Comparison of ENCODE assay signal across 7 cellular contexts in the genomic region with DNA sequence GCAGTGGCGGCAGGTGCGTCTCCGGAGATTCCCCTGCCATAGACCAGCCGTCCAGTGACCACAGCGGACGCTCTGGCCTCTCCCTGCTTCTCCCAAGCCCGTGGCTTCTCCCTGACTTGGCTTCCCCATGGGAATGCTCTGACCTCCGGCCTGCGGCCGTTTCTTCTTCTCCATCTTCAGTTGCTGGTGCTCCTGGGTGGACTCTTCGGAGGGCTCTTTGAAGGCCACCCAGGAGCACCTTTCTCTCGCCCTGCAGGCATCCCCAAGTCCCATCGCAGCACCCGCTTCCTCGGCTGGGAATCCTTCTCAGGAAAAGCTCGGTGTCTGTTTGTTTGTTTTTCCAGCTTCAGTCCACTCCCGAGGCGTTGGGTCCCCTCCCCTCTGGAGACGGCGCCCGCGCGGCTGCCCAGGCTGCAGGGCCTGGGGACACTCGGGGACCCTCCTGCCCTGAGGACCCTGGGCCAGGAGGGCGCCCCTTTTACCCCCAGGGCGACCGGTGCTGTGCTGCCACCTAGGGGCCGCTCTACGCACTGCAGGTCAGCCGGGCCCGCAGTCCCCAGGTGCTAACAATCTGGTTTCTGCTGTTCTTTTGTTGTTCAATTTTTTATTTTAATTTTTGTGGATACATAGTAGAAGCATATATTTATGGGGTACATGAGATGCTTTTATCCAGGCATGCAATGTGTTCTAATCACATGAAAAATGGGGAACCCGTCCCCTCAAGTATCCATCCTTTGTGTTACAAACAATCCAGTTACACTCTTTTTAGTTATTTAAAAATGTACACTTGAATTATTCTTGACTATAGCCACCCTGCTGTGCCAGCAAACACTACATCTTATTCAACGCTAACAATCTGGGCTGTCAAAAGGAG.
DNase-seq lines count a peak whose midpoint lies in the region; ATAC-seq and TF ChIP-seq lines count a peak whose summit lies in the region.

No MANE protein-coding gene starts in this region.

- H3K27ac Mint-ChIP-seq in nephron progenitor cell: no peak overlapping the region

- H3K79me2 ChIP-seq in mammary epithelial cell (ENCODE audit: insufficient read depth, low read length): no peaks in the 10 kb centered on the region

- DNase-seq in GM12865 (ENCODE audit: low read depth): peak; percentile 11
- no peak for DNase-seq in mammary epithelial cell
- DNase-seq in nephron progenitor cell: peak; percentile 74
- DNase-seq in NCI-H2196 treated with DMSO at 0.1 percent for 48 hours (lab: John Stamatoyannopoulos, UW; ENCODE audit: unreplicated experiment): no peak
- no peak for DNase-seq in NCI-H1436 (lab: John Stamatoyannopoulos, UW)

- H4K20me1 ChIP-seq in mammary epithelial cell (ENCODE audit: insufficient read depth, low read length): no peaks in the 10 kb centered on the region

- no peak overlapping the region for H3K4me2 ChIP-seq in mammary epithelial cell (ENCODE audit: insufficient read depth, low read depth, low read length)

- TF ChIP-seq CTCF in GM12865 (IDR thresholded peaks at IDR 0.05; ENCODE audit: insufficient read depth, low read depth, low read length, missing control alignments) (peak; percentile 80), mammary epithelial cell (conservative IDR thresholded peaks at IDR 0.05 in 1 of 2, IDR thresholded peaks at IDR 0.05 in 1 of 2; ENCODE audit: extremely low read depth in 1 of 2, insufficient read depth in 1 of 2, low read depth in 1 of 2, low read length in 2 of 2) (peak; percentile 26 to 41), nephron progenitor cell (IDR thresholded peaks at IDR 0.05) (peak; percentile 96)

- 42% methylated on average over 24 of the region's 33 CpGs for WGBS in mammary epithelial cell (ENCODE audit: low coverage, missing lambda C conversion rate)

- H3K4me1 ChIP-seq in mammary epithelial cell (ENCODE audit: insufficient read depth, low read length): no peaks in the 10 kb centered on the region

- no TSS peak for BruUV-seq in mammary epithelial cell (replicated peaks; lab: Mats Ljungman, UMichigan)

- no peak overlapping the region for H3K4me3 Mint-ChIP-seq in nephron progenitor cell

- H3K4me1 Mint-ChIP-seq in nephron progenitor cell: peaks cover 4% of the 10 kb centered on the region

- H3K9ac ChIP-seq in mammary epithelial cell (ENCODE audit: insufficient read depth, low read length): no peak overlapping the region

- intact Hi-C loops in mammary epithelial cell (cut with micrococcal nuclease): no loop called here

- no peak overlapping the region for H3K4me3 ChIP-seq in GM12865 (ENCODE audit: low read depth, low read length)
- no peak overlapping the region for H3K4me3 ChIP-seq in mammary epithelial cell (replicated peaks in 1 of 3; ENCODE audit: insufficient read depth in 1 of 3, low read depth in 2 of 3, low read length in 3 of 3)

- H3K36me3 Mint-ChIP-seq in nephron progenitor cell (ENCODE audit: low read depth): no peaks in the 10 kb centered on the region

- in situ Hi-C loops in mammary epithelial cell (cut with MboI; ENCODE audit: low sequenced_read_pairs in 2 of 2): no loop called here

- CTCF ChIA-PET in mammary epithelial cell (lab: Charles Lee; ENCODE audit: low non-redundant PET): no interaction called here

- peaks cover 11% of the 10 kb centered on the region for H3K27me3 Mint-ChIP-seq in nephron progenitor cell (ENCODE audit: low read depth, poor library complexity)

- H3K36me3 ChIP-seq in mammary epithelial cell (ENCODE audit: insufficient read depth, low read length): no peaks in the 10 kb centered on the region

- peak; percentile 50 for ATAC-seq in HG02759 (IDR thresholded peaks at IDR 0.05; ENCODE audit: unreplicated experiment)
- ATAC-seq in GM18517 (IDR thresholded peaks at IDR 0.05; ENCODE audit: unreplicated experiment): no peak

- H3K27me3 ChIP-seq in mammary epithelial cell (ENCODE audit: insufficient read depth, low read length): no peaks in the 10 kb centered on the region

- no peaks in the 10 kb centered on the region for H3K9me3 Mint-ChIP-seq in nephron progenitor cell

- H3K9me3 ChIP-seq in mammary epithelial cell (replicated peaks; ENCODE audit: insufficient read depth, low read length): peaks cover 3% of the 10 kb centered on the region

- dilution Hi-C loops in mammary epithelial cell (cut with HindIII; ENCODE audit: low sequenced_read_pairs): no loop called here

- no peak overlapping the region for H3K27ac ChIP-seq in mammary epithelial cell (ENCODE audit: insufficient read depth, low read depth, low read length)

- H2AFZ ChIP-seq in mammary epithelial cell (ENCODE audit: low read depth, low read length): no peak overlapping the region

Comparison
In these comparisons a context has a peak if more than half of its experiments do, and no peak if none do; other contexts are left out.
1. DNase-seq: peak in GM12865 (single experiment) and nephron progenitor cell (single experiment); none in mammary epithelial cell (single experiment), NCI-H2196 treated with DMSO at 0.1 percent for 48 hours (single experiment) and NCI-H1436 (single experiment).
2. CTCF ChIP-seq: peak in every context shown above with its lines; median percentile 96 in nephron progenitor cell; 80 in GM12865; 34 in mammary epithelial cell.